ENCODE assay signal across 1 cellular context in genomic region chr3:195071011-195071728, GRCh38.
TF ChIP-seq lines count a peak whose summit lies in the region.

No MANE protein-coding gene starts in this region.

TF ChIP-seq in HepG2, 621 proteins besides CTCF, POLR2A, EP300 and RAD21 (continued from another document):
- TF ChIP-seq, protein P1, sequence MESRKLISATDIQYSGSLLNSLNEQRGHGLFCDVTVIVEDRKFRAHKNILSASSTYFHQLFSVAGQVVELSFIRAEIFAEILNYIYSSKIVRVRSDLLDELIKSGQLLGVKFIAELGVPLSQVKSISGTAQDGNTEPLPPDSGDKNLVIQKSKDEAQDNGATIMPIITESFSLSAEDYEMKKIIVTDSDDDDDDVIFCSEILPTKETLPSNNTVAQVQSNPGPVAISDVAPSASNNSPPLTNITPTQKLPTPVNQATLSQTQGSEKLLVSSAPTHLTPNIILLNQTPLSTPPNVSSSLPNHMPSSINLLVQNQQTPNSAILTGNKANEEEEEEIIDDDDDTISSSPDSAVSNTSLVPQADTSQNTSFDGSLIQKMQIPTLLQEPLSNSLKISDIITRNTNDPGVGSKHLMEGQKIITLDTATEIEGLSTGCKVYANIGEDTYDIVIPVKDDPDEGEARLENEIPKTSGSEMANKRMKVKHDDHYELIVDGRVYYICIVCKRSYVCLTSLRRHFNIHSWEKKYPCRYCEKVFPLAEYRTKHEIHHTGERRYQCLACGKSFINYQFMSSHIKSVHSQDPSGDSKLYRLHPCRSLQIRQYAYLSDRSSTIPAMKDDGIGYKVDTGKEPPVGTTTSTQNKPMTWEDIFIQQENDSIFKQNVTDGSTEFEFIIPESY (CRISPR knock-in tag; IDR thresholded peaks at IDR 0.05): no peak
- no peak for TF ChIP-seq TFE3 (CRISPR knock-in tag; IDR thresholded peaks at IDR 0.05)
